In the genomic region with DNA sequence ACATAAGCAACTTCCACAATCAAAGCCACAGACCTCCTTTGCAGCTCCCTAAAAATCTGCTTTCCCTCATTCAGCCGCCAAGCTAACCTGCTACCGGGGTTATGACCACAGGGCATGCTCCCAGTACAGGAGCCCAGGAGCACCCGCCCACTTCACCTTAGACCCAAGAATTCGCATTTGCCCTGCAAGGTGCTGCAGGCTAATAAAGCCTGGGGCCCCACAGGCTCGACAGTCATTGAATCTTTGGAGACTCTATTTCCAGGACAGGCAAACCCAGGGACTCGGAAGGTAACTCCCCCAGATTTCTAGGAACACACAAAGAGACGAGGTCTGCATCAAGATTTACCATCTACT, we compare ENCODE assay signal across 8 cellular contexts. TPM values are rescaled to one million over a fixed set of nuclear protein-coding genes. Genes with fewer than 3 reads are reported as not detected.
DNase-seq lines count a peak whose midpoint lies in the region; ATAC-seq, FAIRE-seq and TF ChIP-seq lines count a peak whose summit lies in the region.

No MANE protein-coding gene starts in this region.

- peak overlapping the region; percentile 6 for H2AFZ ChIP-seq in ACC112 (ENCODE audit: low read length, unreplicated experiment)
- peak overlapping the region; percentile 7; the same call in 1 of the 2 replicates for H2AFZ ChIP-seq in GM23248

- H3K4me1 Mint-ChIP-seq in activated naive CD8-positive, alpha-beta T cell treated with anti-CD3 and anti-CD28 coated beads for 36 hours: peaks cover 60% of the 10 kb centered on the region

- H3K4me3 ChIP-seq in ACC112 (ENCODE audit: low read depth, low read length) (peak overlapping the region; percentile 90), GM23248 (peak overlapping the region; percentile 79), kidney (ENCODE audit: low read length in 2 of 2) (peak overlapping the region; percentile 83 to 95), thoracic aorta (peak overlapping the region; percentile 74)

- H3K9me3 ChIP-seq in GM23248 (ENCODE audit: low read depth) (no peaks in the 10 kb centered on the region), kidney (ENCODE audit: control insufficient read depth in 1 of 2, low read length in 2 of 2) (no peaks in the 10 kb centered on the region), thoracic aorta (no peaks in the 10 kb centered on the region)

- 20 to 24% methylated on average over 6 to 7 of the region's 7 CpGs for WGBS in GM23248 (ENCODE audit: low coverage in 1 of 2, low lambda C conversion rate in 2 of 2, missing lambda C conversion rate in 2 of 2), 2 experiments

- H3K9ac ChIP-seq in GM23248 (peak overlapping the region; percentile 80), kidney (ENCODE audit: low read length in 2 of 2) (peak overlapping the region; percentile 91 to 97)

- no peak for FAIRE-seq in kidney (lab: Jason Lieb, UNC)

- intact Hi-C loops in kidney (cut with DNase I): loop anchor here (10.0 kb wide), 1 partner anchor 94 kb away; no protein-coding TSS in a partner anchor

- H3K27me3 ChIP-seq in ACC112 (ENCODE audit: insufficient read depth, low read length): no peaks in the 10 kb centered on the region
- no peaks in the 10 kb centered on the region for H3K27me3 ChIP-seq in GM23248 (replicated peaks; ENCODE audit: insufficient read depth)
- no peaks in the 10 kb centered on the region for H3K27me3 ChIP-seq in thoracic aorta (replicated peaks; ENCODE audit: insufficient read depth)

- no peak for TF ChIP-seq CTCF in kidney (IDR thresholded peaks at IDR 0.05; ENCODE audit: borderline replicate concordance, extremely low read depth, insufficient read depth)
- TF ChIP-seq CTCF in thoracic aorta (IDR thresholded peaks at IDR 0.05): no peak

- peaks cover 15% of the 10 kb centered on the region for H3F3A ChIP-seq in GM23248 (ENCODE audit: insufficient read depth)

- no peaks in the 10 kb centered on the region for H3K36me3 ChIP-seq in ACC112 (ENCODE audit: insufficient read depth, low read length)
- H3K36me3 ChIP-seq in GM23248 (ENCODE audit: low read depth): no peaks in the 10 kb centered on the region
- no peaks in the 10 kb centered on the region for H3K36me3 ChIP-seq in kidney (ENCODE audit: control insufficient read depth in 1 of 2, insufficient read depth in 2 of 2, low read length in 2 of 2)
- H3K36me3 ChIP-seq in thoracic aorta: no peaks in the 10 kb centered on the region

- H3K79me2 ChIP-seq in ACC112 (ENCODE audit: control insufficient read depth, insufficient read depth, low read length, unreplicated experiment) (peaks cover 33% of the 10 kb centered on the region), GM23248 (ENCODE audit: insufficient read depth) (peaks cover 51% of the 10 kb centered on the region)

- no peaks in the 10 kb centered on the region for H3K9me3 Mint-ChIP-seq in activated naive CD8-positive, alpha-beta T cell treated with anti-CD3 and anti-CD28 coated beads for 36 hours

- peak overlapping the region; percentile 92 for H3K4me2 ChIP-seq in GM23248 (ENCODE audit: unreplicated experiment)

- peak overlapping the region; percentile 90 for H3K4me3 Mint-ChIP-seq in activated naive CD8-positive, alpha-beta T cell treated with anti-CD3 and anti-CD28 coated beads for 36 hours

- H3K27ac Mint-ChIP-seq in activated naive CD8-positive, alpha-beta T cell treated with anti-CD3 and anti-CD28 coated beads for 36 hours: peak overlapping the region; percentile 85

- in situ Hi-C loops in GM23248 (cut with MboI): loop anchor here (25.0 kb wide), 1 partner anchor 377 kb away; no protein-coding TSS in a partner anchor

- H3K36me3 Mint-ChIP-seq in activated naive CD8-positive, alpha-beta T cell treated with anti-CD3 and anti-CD28 coated beads for 36 hours: peaks cover 33% of the 10 kb centered on the region

- no peaks in the 10 kb centered on the region for H3K9me2 ChIP-seq in GM23248 (ENCODE audit: insufficient read depth)

- H3K4me1 ChIP-seq in ACC112 (ENCODE audit: control insufficient read depth, insufficient read depth, low read length, unreplicated experiment) (peaks cover 27% of the 10 kb centered on the region), GM23248 (ENCODE audit: insufficient read depth) (peaks cover 18% of the 10 kb centered on the region), kidney (ENCODE audit: control insufficient read depth in 1 of 2, insufficient read depth in 1 of 2, low read depth in 1 of 2, low read length in 2 of 2) (peaks cover 36 to 41% of the 10 kb centered on the region in 2 donors), thoracic aorta (ENCODE audit: control insufficient read depth in 1 of 2, low read depth in 2 of 2) (peaks cover 19 to 49% of the 10 kb centered on the region in 2 donors)

- H3K27ac ChIP-seq in ACC112 (ENCODE audit: low read depth, low read length) (no peak overlapping the region), GM23248 (peak overlapping the region; percentile 37), kidney (ENCODE audit: low read depth in 2 of 2, low read length in 2 of 2) (peak overlapping the region; percentile 82 to 93), thoracic aorta (peak overlapping the region; percentile 59 to 66)

- no peaks in the 10 kb centered on the region for H3K27me3 Mint-ChIP-seq in activated naive CD8-positive, alpha-beta T cell treated with anti-CD3 and anti-CD28 coated beads for 36 hours

- no peaks in the 10 kb centered on the region; the same call in 1 of the 2 replicates for H4K20me1 ChIP-seq in GM23248 (ENCODE audit: insufficient read depth)

- peak; percentile 33 for DNase-seq in GM23248
- DNase-seq in activated naive CD8-positive, alpha-beta T cell treated with anti-CD3 and anti-CD28 coated beads for 36 hours: no peak
- DNase-seq in kidney: peak; percentile 66
- DNase-seq in thoracic aorta (ENCODE audit: low spot score): no peak
- no peak for DNase-seq in NCI-H187 (lab: John Stamatoyannopoulos, UW)
- DNase-seq in NCI-H1930 (lab: John Stamatoyannopoulos, UW): no peak

- ATAC-seq in thoracic aorta (ENCODE audit: insufficient number of reproducible peaks, low FRiP score, low read depth): no peak
- no peak for ATAC-seq in HG02938 (IDR thresholded peaks at IDR 0.05; ENCODE audit: unreplicated experiment)

RNA-seq across cellular contexts. Expression of a gene that starts 1.1 kb away (rescaled TPM):
- 21.1 and 24.1 TPM in 2 replicates for total RNA-seq in GM23248 (2014; rRNA removed; shearing (Covaris generic))
- polyA plus RNA-seq in GM23248 (2016; fragmentation: Nextera tagmentation; extraction: Ambion mirVana) (3.3 and 3.4 TPM in 2 replicates), kidney (ENCODE audit: insufficient read depth, low read depth, low replicate concordance) (15.5 TPM)
- total RNA-seq in activated naive CD8-positive, alpha-beta T cell treated with anti-CD3 and anti-CD28 coated beads for 36 hours: 10 to 100 TPM; 82.3 to 89.0 TPM
- total RNA-seq in kidney (79.7 TPM), thoracic aorta (10 to 100 TPM; 59.7 to 73.0 TPM)

Comparison
In these comparisons a context has a peak if more than half of its experiments do, and no peak if none do; other contexts are left out.
1. DNase-seq: peak in GM23248 (single experiment) and kidney (single experiment); none in activated naive CD8-positive, alpha-beta T cell treated with anti-CD3 and anti-CD28 coated beads for 36 hours (single experiment), thoracic aorta (single experiment), NCI-H187 (0 of 2) and NCI-H1930 (0 of 2).
2. Peak in every context shown above with its lines, with median percentiles within 50 percentile points of each other: H3K4me3 ChIP-seq.